9 cellular contexts compared by ENCODE assay signal in genomic region chr21:43331962-43332458, GRCh38.
DNase-seq lines count a peak whose midpoint lies in the region; ATAC-seq and TF ChIP-seq lines count a peak whose summit lies in the region.
"Had no signal": no experiment of that assay in that cellular context is flagged by ENCODE, and none has a peak within 500 bp of the region (broad histone marks: within the 10 kb centered on the region; RNA-seq: fewer than 3 reads in every experiment).

No MANE protein-coding gene starts in this region.

- H3K9me3 ChIP-seq in Panc1 (ENCODE audit: control insufficient read depth, insufficient read depth, low read depth, low read length) (no peaks in the 10 kb centered on the region), neuronal stem cell (replicated peaks in 1 of 2; ENCODE audit: control insufficient read depth in 2 of 2, insufficient read depth in 1 of 2, low read depth in 1 of 2, low read length in 2 of 2) (no peaks in the 10 kb centered on the region), esophagus muscularis mucosa (no peaks in the 10 kb centered on the region)

- H2AFZ ChIP-seq in neuronal stem cell (ENCODE audit: low read length) = peak overlapping the region; percentile 21

- H3K27me3 Mint-ChIP-seq in CD14-positive monocyte (ENCODE audit: low read depth in 3 of 3) = peaks cover 5 to 14% (median 12%) of the 10 kb centered on the region in 3 donors
- H3K27me3 Mint-ChIP-seq in T-cell = peaks cover 4 to 8% of the 10 kb centered on the region in 2 donors

- H3K4me1 ChIP-seq in Panc1 (ENCODE audit: control insufficient read depth, insufficient read depth, low read length) (peaks cover 18% of the 10 kb centered on the region), neuronal stem cell (ENCODE audit: control insufficient read depth in 2 of 2, insufficient read depth in 1 of 2, low read depth in 1 of 2, low read length in 2 of 2) (peaks cover 22 to 42% of the 10 kb centered on the region in 2 donors), esophagus muscularis mucosa (peaks cover 15 to 28% (median 26%) of the 10 kb centered on the region in 4 donors)

- H3K27ac ChIP-seq in Panc1 (ENCODE audit: low read length) (peak overlapping the region; percentile 72; the same call in 1 of the 2 replicates), neuronal stem cell (replicated peaks; ENCODE audit: low read length) (no peak overlapping the region), esophagus muscularis mucosa (replicated peaks in 1 of 4) (no peak overlapping the region)

- peak overlapping the region; percentile 87 for H2BK12ac ChIP-seq in neuronal stem cell (ENCODE audit: low read length)

- BruUV-seq in Panc1 (replicated peaks; lab: Mats Ljungman, UMichigan) = no TSS peak

- H3K4me2 ChIP-seq in neuronal stem cell (ENCODE audit: insufficient read depth, low read length, poor library complexity, severe bottlenecking) = no peak overlapping the region

- TF ChIP-seq POLR2A in esophagus muscularis mucosa (IDR thresholded peaks at IDR 0.05; ENCODE audit: low read depth) = no peak

- no peaks in the 10 kb centered on the region for H3K36me3 ChIP-seq in Panc1 (ENCODE audit: control insufficient read depth, insufficient read depth, low read length)
- no peaks in the 10 kb centered on the region for H3K36me3 ChIP-seq in neuronal stem cell (replicated peaks in 1 of 2; ENCODE audit: control insufficient read depth in 2 of 2, insufficient read depth in 2 of 2, low read length in 2 of 2)
- H3K36me3 ChIP-seq in esophagus muscularis mucosa = no peaks in the 10 kb centered on the region

- H3K4me1 Mint-ChIP-seq in CD14-positive monocyte = peaks cover 17% of the 10 kb centered on the region
- peaks cover 0 to 2% (median 0%) of the 10 kb centered on the region in 3 donors for H3K4me1 Mint-ChIP-seq in T-cell

- no peak overlapping the region for H2BK5ac ChIP-seq in neuronal stem cell (ENCODE audit: low read length)

- WGBS in neuronal stem cell (ENCODE audit: extremely low coverage in 2 of 2, insufficient read length in 2 of 2, insufficient replicate concordance in 1 of 2), 2 donors = no CpG with 5 or more reads among the region's 14 CpGs
- 73% methylated on average over 14 of the region's 14 CpGs for WGBS in esophagus muscularis mucosa

- no peak for TF ChIP-seq EP300 in esophagus muscularis mucosa (IDR thresholded peaks at IDR 0.05)

- no peaks in the 10 kb centered on the region for H3K27me3 ChIP-seq in Panc1 (ENCODE audit: control insufficient read depth, insufficient read depth, low read length)
- H3K27me3 ChIP-seq in neuronal stem cell (ENCODE audit: control insufficient read depth in 3 of 3, insufficient read depth in 3 of 3, low read depth in 1 of 3, low read length in 3 of 3) = no peaks in the 10 kb centered on the region
- H3K27me3 ChIP-seq in esophagus muscularis mucosa = peaks cover 0 to 5% (median 0%) of the 10 kb centered on the region in 4 donors

- peak overlapping the region; percentile 57 for H3K14ac ChIP-seq in neuronal stem cell (ENCODE audit: low read length)

- H3K4ac ChIP-seq in neuronal stem cell (ENCODE audit: low read length) = no peak overlapping the region

- H3K27ac Mint-ChIP-seq in CD14-positive monocyte = peak overlapping the region; percentile 37 to 84 (median 67)
- no peak overlapping the region for H3K27ac Mint-ChIP-seq in T-cell

- no peak overlapping the region for H3K4me3 ChIP-seq in Panc1 (ENCODE audit: low read depth in 2 of 2, low read length in 2 of 2)
- H3K4me3 ChIP-seq in fibroblast of pulmonary artery (replicated peaks; ENCODE audit: low read depth, low read length) = no peak overlapping the region
- H3K4me3 ChIP-seq in neuronal stem cell (ENCODE audit: low read length in 2 of 2) = no peak overlapping the region
- no peak overlapping the region for H3K4me3 ChIP-seq in esophagus muscularis mucosa

- TF ChIP-seq CTCF in CD14-positive monocyte (IDR thresholded peaks at IDR 0.05) (no peak), Panc1 (IDR thresholded peaks at IDR 0.05) (no peak), fibroblast of pulmonary artery (IDR thresholded peaks at IDR 0.05; ENCODE audit: low read length, missing control alignments) (no peak), esophagus muscularis mucosa (IDR thresholded peaks at IDR 0.05) (no peak)

- DNase-seq in CD14-positive monocyte (ENCODE audit: low spot score) (peak; percentile 78), Panc1 (ENCODE audit: low read depth, low spot score) (no peak), fibroblast of pulmonary artery (ENCODE audit: low read depth) (peak; percentile 96), neuronal stem cell (ENCODE audit: low spot score) (no peak), T-cell (no peak), esophagus muscularis mucosa (ENCODE audit: extremely low spot score) (no peak)
- DNase-seq in effector CD4-positive, alpha-beta T cell = no peak
- DNase-seq: activated CD4-positive, alpha-beta T cell treated with anti-CD3 and anti-CD28 coated beads for 48 hours had no signal

- H3K36me3 Mint-ChIP-seq in CD14-positive monocyte (no peaks in the 10 kb centered on the region), T-cell (no peaks in the 10 kb centered on the region)

- in situ Hi-C loops in Panc1 (cut with HindIII; ENCODE audit: low pct_unique_long_range_greater_than_20kb, low sequenced_read_pairs) = no loop called here

- peak overlapping the region; percentile 11 for H3K23ac ChIP-seq in neuronal stem cell (ENCODE audit: low read depth, low read length, poor library complexity)

- peak overlapping the region; percentile 80 for H3K18ac ChIP-seq in neuronal stem cell (ENCODE audit: low read length)

- peak overlapping the region; percentile 97 for H4K91ac ChIP-seq in neuronal stem cell (ENCODE audit: low read depth, low read length, poor library complexity)

- peak overlapping the region; percentile 65 for H2BK120ac ChIP-seq in neuronal stem cell (ENCODE audit: low read depth, low read length)

- no peaks in the 10 kb centered on the region for H3K79me1 ChIP-seq in neuronal stem cell (ENCODE audit: low read depth, low read length)

- H3K4me3 Mint-ChIP-seq in CD14-positive monocyte (no peak overlapping the region), T-cell (no peak overlapping the region)

- CTCF ChIA-PET in Panc1 (lab: Charles Lee) (no interaction called here), T-cell (lab: Charles Lee) (no interaction called here)

- H3K9me3 Mint-ChIP-seq in CD14-positive monocyte (peaks cover 2 to 18% (median 10%) of the 10 kb centered on the region in 7 donors), T-cell (peaks cover 0 to 4% (median 0%) of the 10 kb centered on the region in 3 donors)

- H2AK5ac ChIP-seq in neuronal stem cell (ENCODE audit: low read depth, low read length) = peak overlapping the region; percentile 96

- peak overlapping the region; percentile 69 for H2BK15ac ChIP-seq in neuronal stem cell (ENCODE audit: low read length)

- ATAC-seq in Panc1 = no peak; the same call in 1 of the 2 replicates
- no peak for ATAC-seq in T-cell (replicated peaks in 1 of 4)
- no peak for ATAC-seq in GM21367 (IDR thresholded peaks at IDR 0.05; ENCODE audit: unreplicated experiment)

- POLR2A ChIA-PET in Panc1 (lab: Charles Lee) (interaction anchor here (0.6 kb wide), 1 partner anchor 360 kb away, joined by 3 read pairs; no protein-coding TSS in a partner anchor), T-cell (lab: Charles Lee) (no interaction called here)

- H4K8ac ChIP-seq in neuronal stem cell (ENCODE audit: low read depth, low read length) = peak overlapping the region; percentile 89

- peak overlapping the region; percentile 38 for H3K9ac ChIP-seq in neuronal stem cell (ENCODE audit: low read depth, low read length, poor library complexity)

- intact Hi-C loops in CD14-positive monocyte (cut with micrococcal nuclease) (loop anchor here in 1 of 2 donors (2.0 kb wide), 1 partner anchor 13 kb away; no protein-coding TSS in a partner anchor), Panc1 (cut with micrococcal nuclease; ENCODE audit: unreplicated experiment) (no loop called here), esophagus muscularis mucosa (cut with DNase I) (no loop called here)

Comparison
In these comparisons a context has a peak if more than half of its experiments do, and no peak if none do; other contexts are left out.
1. DNase-seq: peak in CD14-positive monocyte (single experiment) and fibroblast of pulmonary artery (single experiment); none in Panc1 (single experiment), neuronal stem cell (single experiment), T-cell (0 of 34), esophagus muscularis mucosa (single experiment) and effector CD4-positive, alpha-beta T cell (single experiment).
2. H3K27ac Mint-ChIP-seq: peak in CD14-positive monocyte (7 of 7); none in T-cell (0 of 2).